Comparison of ENCODE assay signal across 14 cellular contexts in genomic region chr15:91471410-91471993, GRCh38.
DNase-seq lines count a peak whose midpoint lies in the region; ATAC-seq and TF ChIP-seq lines count a peak whose summit lies in the region.
"Had no signal": no experiment of that assay in that cellular context is flagged by ENCODE, and none has a peak within 500 bp of the region (broad histone marks: within the 10 kb centered on the region; RNA-seq: fewer than 3 reads in every experiment).

No MANE protein-coding gene starts in this region.

- H3K9me2 ChIP-seq in Loucy (replicated peaks; ENCODE audit: low read depth, low read length), result no peaks in the 10 kb centered on the region

- TF ChIP-seq CTCF in Loucy (conservative IDR thresholded peaks at IDR 0.05; ENCODE audit: low read length) (no peak), natural killer cell (IDR thresholded peaks at IDR 0.05) (no peak)

- H3K9me3 Mint-ChIP-seq in T-helper 1 cell treated with Interleukin-12 subunit alpha and Interleukin-12 subunit beta and Interleukin-4 antibody, amounts not matched to agents 30 μg/mL and 1 μg/mL, for 36 hours, result peaks cover 27% of the 10 kb centered on the region
- no peaks in the 10 kb centered on the region for H3K9me3 Mint-ChIP-seq in activated T-helper 17 cell treated with anti-CD3 and anti-CD28 coated beads, Interleukin-2, amount 50 U/mL, for 72 hours
- H3K9me3 Mint-ChIP-seq in natural killer cell, result no peaks in the 10 kb centered on the region

- H3K27me3 ChIP-seq in Loucy (ENCODE audit: insufficient read depth, low read length, poor library complexity, severe bottlenecking), result no peaks in the 10 kb centered on the region
- H3K27me3 ChIP-seq: body of pancreas, tibial nerve had no signal

- no peak overlapping the region for H2AFZ ChIP-seq in Loucy (ENCODE audit: low read length)

- H3K4me3 Mint-ChIP-seq in T-helper 1 cell treated with Interleukin-12 subunit alpha and Interleukin-12 subunit beta and Interleukin-4 antibody, amounts not matched to agents 30 μg/mL and 1 μg/mL, for 36 hours, result peak overlapping the region; percentile 10
- H3K4me3 Mint-ChIP-seq in activated T-helper 17 cell treated with anti-CD3 and anti-CD28 coated beads, Interleukin-2, amount 50 U/mL, for 72 hours, result peak overlapping the region; percentile 76
- H3K4me3 Mint-ChIP-seq in natural killer cell, result peak overlapping the region; percentile 22

- H4K20me1 ChIP-seq in Loucy (ENCODE audit: insufficient read depth, low read length, poor library complexity, severe bottlenecking), result no peaks in the 10 kb centered on the region

- H3K36me3 Mint-ChIP-seq in T-helper 1 cell treated with Interleukin-12 subunit alpha and Interleukin-12 subunit beta and Interleukin-4 antibody, amounts not matched to agents 30 μg/mL and 1 μg/mL, for 36 hours (ENCODE audit: low read depth), result peaks cover 10% of the 10 kb centered on the region
- H3K36me3 Mint-ChIP-seq in activated T-helper 17 cell treated with anti-CD3 and anti-CD28 coated beads, Interleukin-2, amount 50 U/mL, for 72 hours (ENCODE audit: low read depth), result no peaks in the 10 kb centered on the region
- no peaks in the 10 kb centered on the region for H3K36me3 Mint-ChIP-seq in natural killer cell

- intact Hi-C loops in natural killer cell (cut with micrococcal nuclease), result loop anchor here (5.0 kb wide), 1 partner anchor 46 kb away; no protein-coding TSS in a partner anchor

- H3F3A ChIP-seq in Loucy (ENCODE audit: low read depth), result no peaks in the 10 kb centered on the region

- H3K4me1 ChIP-seq in Loucy (ENCODE audit: insufficient read depth, low read length, poor library complexity, severe bottlenecking), result peaks cover 30% of the 10 kb centered on the region
- H3K4me1 ChIP-seq: tibial nerve had no signal

- H3K9ac ChIP-seq in Loucy (ENCODE audit: low read depth, low read length, poor library complexity, severe bottlenecking), result no peak overlapping the region

- peak overlapping the region; percentile 69 for H3K4me2 ChIP-seq in Loucy (ENCODE audit: low read depth, low read length, poor library complexity, severe bottlenecking)

- no peaks in the 10 kb centered on the region for H3K9me3 ChIP-seq in Loucy (ENCODE audit: insufficient read depth, low read depth, low read length)
- H3K9me3 ChIP-seq: body of pancreas, tibial nerve had no signal

- H3K36me3 ChIP-seq in Loucy (ENCODE audit: insufficient read depth, low read length), result no peaks in the 10 kb centered on the region
- H3K36me3 ChIP-seq: tibial nerve had no signal

- DNase-seq in T-helper 1 cell (no peak), natural killer cell (no peak), COR-L47 (lab: John Stamatoyannopoulos, UW) (no peak)
- DNase-seq in activated CD4-positive, CD25-positive, alpha-beta regulatory T cell treated with anti-CD3 and anti-CD28 coated beads, Interleukin-2, amount 50 U/mL, for 72 hours, result no peak
- DNase-seq: dermis blood vessel endothelial cell, left ventricle myocardium superior, SIG-M5 had no signal

- no peak for ATAC-seq in activated T-helper 17 cell treated with anti-CD3 and anti-CD28 coated beads, Interleukin-2, amount 50 U/mL, for 72 hours (replicated peaks)
- ATAC-seq in natural killer cell (no peak), HG02870 (IDR thresholded peaks at IDR 0.05; ENCODE audit: unreplicated experiment) (no peak)
- ATAC-seq: HepG2, left ventricle myocardium superior had no signal

- H3K79me2 ChIP-seq in Loucy (ENCODE audit: insufficient read depth, low read length), result no peaks in the 10 kb centered on the region

- peak overlapping the region; percentile 70 for H3K27ac Mint-ChIP-seq in T-helper 1 cell treated with Interleukin-12 subunit alpha and Interleukin-12 subunit beta and Interleukin-4 antibody, amounts not matched to agents 30 μg/mL and 1 μg/mL, for 36 hours
- H3K27ac Mint-ChIP-seq in activated T-helper 17 cell treated with anti-CD3 and anti-CD28 coated beads, Interleukin-2, amount 50 U/mL, for 72 hours, result peak overlapping the region; percentile 96
- H3K27ac Mint-ChIP-seq in natural killer cell, result peak overlapping the region; percentile 19 to 83

- no peak overlapping the region for H3K4me3 ChIP-seq in Loucy (ENCODE audit: low read length, poor library complexity, severe bottlenecking)
- H3K4me3 ChIP-seq: body of pancreas, tibial nerve had no signal

- no peaks in the 10 kb centered on the region for H3K27me3 Mint-ChIP-seq in T-helper 1 cell treated with Interleukin-12 subunit alpha and Interleukin-12 subunit beta and Interleukin-4 antibody, amounts not matched to agents 30 μg/mL and 1 μg/mL, for 36 hours (ENCODE audit: low read depth)
- H3K27me3 Mint-ChIP-seq in activated T-helper 17 cell treated with anti-CD3 and anti-CD28 coated beads, Interleukin-2, amount 50 U/mL, for 72 hours, result no peaks in the 10 kb centered on the region
- peaks cover 0 to 12% of the 10 kb centered on the region in 2 donors for H3K27me3 Mint-ChIP-seq in natural killer cell (ENCODE audit: low read depth in 2 of 2)

- peaks cover 43% of the 10 kb centered on the region for H3K4me1 Mint-ChIP-seq in T-helper 1 cell treated with Interleukin-12 subunit alpha and Interleukin-12 subunit beta and Interleukin-4 antibody, amounts not matched to agents 30 μg/mL and 1 μg/mL, for 36 hours (ENCODE audit: low read depth)
- peaks cover 41% of the 10 kb centered on the region for H3K4me1 Mint-ChIP-seq in activated T-helper 17 cell treated with anti-CD3 and anti-CD28 coated beads, Interleukin-2, amount 50 U/mL, for 72 hours
- H3K4me1 Mint-ChIP-seq in natural killer cell, result peaks cover 43 to 47% of the 10 kb centered on the region in 2 donors

Comparison
In these comparisons a context has a peak if more than half of its experiments do, and no peak if none do; other contexts are left out.
1. H3K4me3 Mint-ChIP-seq: peak in every context shown above with its lines; median percentile 76 in activated T-helper 17 cell treated with anti-CD3 and anti-CD28 coated beads, Interleukin-2, amount 50 U/mL, for 72 hours; 22 in natural killer cell; 10 in T-helper 1 cell treated with Interleukin-12 subunit alpha and Interleukin-12 subunit beta and Interleukin-4 antibody, amounts not matched to agents 30 μg/mL and 1 μg/mL, for 36 hours.